ENCODE assay signal across 7 cellular contexts in genomic region chr4:55866290-55866907, GRCh38. TPM values are rescaled to one million over a fixed set of nuclear protein-coding genes. Genes with fewer than 3 reads are reported as not detected.
DNase-seq lines count a peak whose midpoint lies in the region; ATAC-seq lines count a peak whose summit lies in the region.

No MANE protein-coding gene starts in this region.

- H3K79me1 ChIP-seq in neuronal stem cell (ENCODE audit: low read depth, low read length), result no peaks in the 10 kb centered on the region

- WGBS in neuronal stem cell (ENCODE audit: extremely low coverage in 2 of 2, insufficient read length in 2 of 2, insufficient replicate concordance in 1 of 2), 2 donors, result no CpG with 5 or more reads among the region's 2 CpGs

- no peak overlapping the region for H3K4me2 ChIP-seq in neuronal stem cell (ENCODE audit: insufficient read depth, low read length, poor library complexity, severe bottlenecking)

- H3K14ac ChIP-seq in neuronal stem cell (ENCODE audit: low read length), result no peak overlapping the region

- DNase-seq in NCI-H460 (ENCODE audit: extremely low read depth, low read depth) (peak; percentile 61), cerebellar cortex (ENCODE audit: low spot score) (peak; percentile 5), neuronal stem cell (ENCODE audit: low spot score) (no peak), NCI-H2029 treated with DMSO at 0.1 percent for 48 hours (lab: John Stamatoyannopoulos, UW) (no peak)

- no peak overlapping the region for H3K4ac ChIP-seq in neuronal stem cell (ENCODE audit: low read length)

- no peak overlapping the region for H2BK5ac ChIP-seq in neuronal stem cell (ENCODE audit: low read length)

- no peak overlapping the region for H3K4me3 ChIP-seq in mucosa of stomach (ENCODE audit: low read length)
- no peak overlapping the region for H3K4me3 ChIP-seq in neuronal stem cell (ENCODE audit: low read length in 2 of 2)

- no peak overlapping the region for H2BK15ac ChIP-seq in neuronal stem cell (ENCODE audit: low read length)

- no peak overlapping the region for H3K27ac ChIP-seq in neuronal stem cell (replicated peaks; ENCODE audit: low read length)

- H3K23ac ChIP-seq in neuronal stem cell (ENCODE audit: low read depth, low read length, poor library complexity), result no peak overlapping the region

- no peak overlapping the region for H4K8ac ChIP-seq in neuronal stem cell (ENCODE audit: low read depth, low read length)

- peak overlapping the region; percentile 35 for H3K9ac ChIP-seq in mucosa of stomach (ENCODE audit: low read length)
- no peak overlapping the region for H3K9ac ChIP-seq in neuronal stem cell (ENCODE audit: low read depth, low read length, poor library complexity)

- no peak overlapping the region for H2AFZ ChIP-seq in neuronal stem cell (ENCODE audit: low read length)

- peaks cover 9% of the 10 kb centered on the region for H3K4me1 ChIP-seq in mucosa of stomach (ENCODE audit: control insufficient read depth, insufficient read depth, low read length)
- no peaks in the 10 kb centered on the region for H3K4me1 ChIP-seq in neuronal stem cell (ENCODE audit: control insufficient read depth in 2 of 2, insufficient read depth in 1 of 2, low read depth in 1 of 2, low read length in 2 of 2)

- H3K9me3 ChIP-seq in mucosa of stomach (ENCODE audit: control insufficient read depth, low read length) (no peaks in the 10 kb centered on the region), neuronal stem cell (replicated peaks in 1 of 2; ENCODE audit: control insufficient read depth in 2 of 2, insufficient read depth in 1 of 2, low read depth in 1 of 2, low read length in 2 of 2) (no peaks in the 10 kb centered on the region)

- no peak overlapping the region for H3K18ac ChIP-seq in neuronal stem cell (ENCODE audit: low read length)

- H4K91ac ChIP-seq in neuronal stem cell (ENCODE audit: low read depth, low read length, poor library complexity), result no peak overlapping the region

- no peak overlapping the region for H2BK120ac ChIP-seq in neuronal stem cell (ENCODE audit: low read depth, low read length)

- no peaks in the 10 kb centered on the region for H3K27me3 ChIP-seq in mucosa of stomach (ENCODE audit: control insufficient read depth, insufficient read depth, low read length)
- no peaks in the 10 kb centered on the region for H3K27me3 ChIP-seq in neuronal stem cell (ENCODE audit: control insufficient read depth in 3 of 3, insufficient read depth in 3 of 3, low read depth in 1 of 3, low read length in 3 of 3)

- ATAC-seq in GM18511 (IDR thresholded peaks at IDR 0.05; ENCODE audit: unreplicated experiment) (peak; percentile 93), HG02623 (IDR thresholded peaks at IDR 0.05; ENCODE audit: unreplicated experiment) (peak; percentile 80)

- no peak overlapping the region for H2AK5ac ChIP-seq in neuronal stem cell (ENCODE audit: low read depth, low read length)

- no peak overlapping the region for H2BK12ac ChIP-seq in neuronal stem cell (ENCODE audit: low read length)

- no peaks in the 10 kb centered on the region for H3K36me3 ChIP-seq in mucosa of stomach (ENCODE audit: control insufficient read depth, insufficient read depth, low read length)
- H3K36me3 ChIP-seq in neuronal stem cell (replicated peaks in 1 of 2; ENCODE audit: control insufficient read depth in 2 of 2, insufficient read depth in 2 of 2, low read length in 2 of 2), result peaks cover 9 to 73% of the 10 kb centered on the region in 2 donors

RNA-seq across cellular contexts. Expression of gene EXOC1, which starts 13.0 kb away (rescaled TPM):
- 30.2 and 40.9 TPM in 2 replicates for total RNA-seq in NCI-H460 (2014; rRNA removed; shearing (Covaris generic))
- 40.9 and 56.3 TPM in 2 replicates for polyA plus RNA-seq in NCI-H460 (2014; cell fraction: nucleus; rRNA removed)
- polyA plus RNA-seq in neuronal stem cell (2013, experiment 1 of 2), result 22.4 TPM
- 22.5 TPM for polyA plus RNA-seq in neuronal stem cell (2013, experiment 2 of 2)

RNA-seq across cellular contexts. Expression of gene EXOC1L, which starts 46.8 kb away (rescaled TPM):
- total RNA-seq in NCI-H460 (2014; rRNA removed; shearing (Covaris generic)), result not detected in 2 replicates
- not detected in 2 replicates for polyA plus RNA-seq in NCI-H460 (2014; cell fraction: nucleus; rRNA removed)
- not detected for polyA plus RNA-seq in neuronal stem cell (2013, experiment 1 of 2)
- not detected for polyA plus RNA-seq in neuronal stem cell (2013, experiment 2 of 2)

Comparison
In these comparisons a context has a peak if more than half of its experiments do, and no peak if none do; other contexts are left out.
1. DNase-seq: peak in NCI-H460 (single experiment) and cerebellar cortex (single experiment); none in neuronal stem cell (single experiment) and NCI-H2029 treated with DMSO at 0.1 percent for 48 hours (single experiment).